8 cellular contexts compared by ENCODE assay signal in genomic region chr20:63272105-63273078, GRCh38. TPM values are rescaled to one million over a fixed set of nuclear protein-coding genes. Genes with fewer than 3 reads are reported as not detected.
DNase-seq lines count a peak whose midpoint lies in the region; ATAC-seq and TF ChIP-seq lines count a peak whose summit lies in the region.

Gene ARFGAP1 (plus strand): TSS chr20:63272813. CDS start chr20:63275581, 2,768 bp downstream.

- peak within 1 kb of the TSS; percentile 90 for H3K4me3 ChIP-seq in AG10803 (ENCODE audit: low read length)
- H3K4me3 ChIP-seq in colonic mucosa, result peak within 1 kb of the TSS; percentile 92

- no peaks in the 10 kb centered on the region for H3K9me3 ChIP-seq in colonic mucosa

- TF ChIP-seq CTCF in AG10803 (conservative IDR thresholded peaks at IDR 0.05; ENCODE audit: low read length) (no peak), colonic mucosa (IDR thresholded peaks at IDR 0.05) (no peak)

- TF ChIP-seq POLR2A in GM19099 (IDR thresholded peaks at IDR 0.05; ENCODE audit: extremely low read depth, insufficient read length, low read depth), result peak; percentile 86

- peak; percentile 71 for ATAC-seq in HG03442 (IDR thresholded peaks at IDR 0.05; ENCODE audit: unreplicated experiment)

- H3K9ac ChIP-seq in colonic mucosa (ENCODE audit: low read depth in 2 of 2, low read length in 2 of 2), result peak within 1 kb of the TSS; percentile 81 to 93

- intact Hi-C loops in colonic mucosa (cut with DNase I), result no loop called here

- peaks cover 9% of the 10 kb centered on the region for H3K4me1 ChIP-seq in colonic mucosa

- DNase-seq in AG10803 (ENCODE audit: low read depth) (peak; percentile 88), NCI-H510A treated with DMSO at 0.1 percent for 48 hours (lab: John Stamatoyannopoulos, UW) (peak; percentile 45), colonic mucosa (peak; percentile 89), left kidney (ENCODE audit: low read depth, low spot score) (peak; percentile 98)
- peak; percentile 93 for DNase-seq in activated CD4-positive, alpha-beta T cell treated with anti-CD3 and anti-CD28 coated beads for 48 hours
- DNase-seq in stimulated activated CD4-positive, alpha-beta T cell treated with anti-CD3 and anti-CD28 coated beads, Interleukin-1b, Interleukin-23, amount 100 ng/mL, for 48 hours, result peak; percentile 89

- H3K27ac ChIP-seq in colonic mucosa, result peak within 1 kb of the TSS; percentile 50

- no peaks in the 10 kb centered on the region for H3K27me3 ChIP-seq in colonic mucosa

- no peaks in the 10 kb centered on the region for H3K36me3 ChIP-seq in colonic mucosa

RNA-seq across cellular contexts. Expression of gene ARFGAP1, which starts in this region (rescaled TPM):
- total RNA-seq in colonic mucosa, result 100 to 1,000 TPM in 1 of 2 donors, 10 to 100 TPM in 1; 66.9 to 109 TPM

Comparison
In these comparisons a context has a peak if more than half of its experiments do, and no peak if none do; other contexts are left out.
1. Peak in every context shown above with its lines: DNase-seq, ATAC-seq, H3K4me3 ChIP-seq and H3K27ac ChIP-seq.
2. DNase-seq: peak in every context shown above with its lines; median percentile 98 in left kidney; 93 in activated CD4-positive, alpha-beta T cell treated with anti-CD3 and anti-CD28 coated beads for 48 hours; 89 in colonic mucosa; 89 in stimulated activated CD4-positive, alpha-beta T cell treated with anti-CD3 and anti-CD28 coated beads, Interleukin-1b, Interleukin-23, amount 100 ng/mL, for 48 hours; 88 in AG10803; 45 in NCI-H510A treated with DMSO at 0.1 percent for 48 hours.